Comparison of ENCODE assay signal across 8 cellular contexts in genomic region chr19:17747205-17748098, GRCh38. TPM values are rescaled to one million over a fixed set of nuclear protein-coding genes. Genes with fewer than 3 reads are reported as not detected.
A peak's percentile ranks its signal among the peaks of the same experiment; 100 is the strongest.
DNase-seq lines count a peak whose midpoint lies in the region; ATAC-seq, FAIRE-seq and TF ChIP-seq lines count a peak whose summit lies in the region.

No MANE protein-coding gene starts in this region.

- no peak for TF ChIP-seq CTCF in astrocyte (IDR thresholded peaks at IDR 0.05; ENCODE audit: insufficient read depth, low read depth, low read length)

- H3K27ac ChIP-seq in astrocyte (ENCODE audit: low read depth, low read length) (no peak overlapping the region), rectal smooth muscle tissue (ENCODE audit: low read depth, low read length) (no peak overlapping the region), aorta (ENCODE audit: low read depth in 1 of 2, low read length in 2 of 2) (no peak overlapping the region)

- H3K9me3 ChIP-seq in astrocyte (ENCODE audit: insufficient read depth, low read depth, low read length) (no peaks in the 10 kb centered on the region), aorta (ENCODE audit: control insufficient read depth, low read length) (no peaks in the 10 kb centered on the region)

- peak; percentile 66 to 85 for DNase-seq in NCI-H1930 (lab: John Stamatoyannopoulos, UW)
- peak; percentile 91 for DNase-seq in T-helper 22 cell (ENCODE audit: low read depth)
- peak; percentile 80 for DNase-seq in astrocyte (ENCODE audit: low read depth)
- DNase-seq in hepatic stellate cell (ENCODE audit: low spot score), result peak; percentile 99
- DNase-seq in aorta, result peak; percentile 96 to 97

- peak overlapping the region; percentile 82 for H3K4me2 ChIP-seq in astrocyte (ENCODE audit: low read length)

- peak overlapping the region; percentile 78 for H2AFZ ChIP-seq in astrocyte (ENCODE audit: low read depth, low read length)

- peaks cover 16% of the 10 kb centered on the region for H3K27me3 Mint-ChIP-seq in astrocyte (ENCODE audit: low read depth, unreplicated experiment)

- intact Hi-C loops in aorta (cut with DNase I), result no loop called here

- H3K4me3 Mint-ChIP-seq in astrocyte (ENCODE audit: unreplicated experiment), result peak overlapping the region; percentile 73

- 7 to 8% methylated on average over 61 to 75 of the region's 75 CpGs for WGBS in aorta, 2 donors

- H3K4me3 ChIP-seq in astrocyte (ENCODE audit: insufficient read depth, low read depth, low read length) (peak overlapping the region; percentile 60), rectal smooth muscle tissue (ENCODE audit: low read length) (peak overlapping the region; percentile 44), aorta (ENCODE audit: low read length in 2 of 2) (peak overlapping the region in 1 of 2 donors; percentile 13)

- H3K36me3 ChIP-seq in astrocyte (ENCODE audit: insufficient read depth, low read length) (no peaks in the 10 kb centered on the region), rectal smooth muscle tissue (ENCODE audit: control insufficient read depth, insufficient read depth, low read length) (no peaks in the 10 kb centered on the region), aorta (ENCODE audit: control insufficient read depth in 1 of 2, insufficient read depth in 2 of 2, low read length in 1 of 2) (no peaks in the 10 kb centered on the region)

- ATAC-seq in GM18502 (IDR thresholded peaks at IDR 0.05; ENCODE audit: poor library complexity, unreplicated experiment) (peak; percentile 76), HG02970 (IDR thresholded peaks at IDR 0.05; ENCODE audit: low FRiP score, unreplicated experiment) (peak; percentile 55), aorta (ENCODE audit: low FRiP score) (peak; percentile 96)

- H3K79me2 ChIP-seq in astrocyte (ENCODE audit: insufficient read depth, low read length), result no peaks in the 10 kb centered on the region

- H4K20me1 ChIP-seq in astrocyte (ENCODE audit: insufficient read depth, low read length), result no peaks in the 10 kb centered on the region

- no peaks in the 10 kb centered on the region for H3K4me1 Mint-ChIP-seq in astrocyte (ENCODE audit: low read depth, unreplicated experiment)

- H3K4me1 ChIP-seq in astrocyte (ENCODE audit: insufficient read depth, low read length), result no peaks in the 10 kb centered on the region
- H3K4me1 ChIP-seq in rectal smooth muscle tissue (ENCODE audit: control insufficient read depth, insufficient read depth, low read length), result no peaks in the 10 kb centered on the region
- H3K4me1 ChIP-seq in aorta (ENCODE audit: control insufficient read depth in 1 of 2, insufficient read depth in 2 of 2, low read length in 2 of 2), result no peaks in the 10 kb centered on the region

- H3K27me3 ChIP-seq in astrocyte (ENCODE audit: insufficient read depth, low read length) (no peaks in the 10 kb centered on the region), rectal smooth muscle tissue (ENCODE audit: control insufficient read depth, insufficient read depth, low read length) (no peaks in the 10 kb centered on the region), aorta (ENCODE audit: control insufficient read depth in 1 of 2, insufficient read depth in 2 of 2, low read length in 1 of 2) (no peaks in the 10 kb centered on the region)

- no peaks in the 10 kb centered on the region for H3K36me3 Mint-ChIP-seq in astrocyte (ENCODE audit: low read depth, unreplicated experiment)

- FAIRE-seq in astrocyte (lab: Jason Lieb, UNC), result no peak

- no peak overlapping the region for H3K27ac Mint-ChIP-seq in astrocyte (ENCODE audit: unreplicated experiment)

- H3K9ac ChIP-seq in astrocyte (ENCODE audit: low read length) (no peak overlapping the region), rectal smooth muscle tissue (ENCODE audit: low read length) (no peak overlapping the region)

- H3K9me3 Mint-ChIP-seq in astrocyte (ENCODE audit: unreplicated experiment), result no peaks in the 10 kb centered on the region

RNA-seq across cellular contexts. Expression of gene FCHO1, which starts 3.8 kb away (rescaled TPM):
- total RNA-seq in astrocyte (1.7 and 2.0 TPM in 2 replicates), aorta (1 to 10 TPM; 2.9 to 6.9 TPM)
- polyA plus RNA-seq in aorta, result 1 to 10 TPM; 1.5 to 1.6 TPM

RNA-seq across cellular contexts. Expression of gene MAP1S, which starts 28.2 kb away (rescaled TPM):
- total RNA-seq in astrocyte, result 72.3 and 82.2 TPM in 2 replicates
- total RNA-seq in aorta, result 10 to 100 TPM; 53.6 to 60.1 TPM
- 10 to 100 TPM in 1 of 2 donors, 1 to 10 TPM in 1; 9.9 to 18.9 TPM for polyA plus RNA-seq in aorta

RNA-seq across cellular contexts. Expression of gene B3GNT3, which starts 47.5 kb away (rescaled TPM):
- 0.36 TPM in 1 of 2 replicates, not detected in the other for total RNA-seq in astrocyte
- 1 to 10 TPM in 1 of 2 donors, under 1 TPM in 1; 0.42 to 1.9 TPM for total RNA-seq in aorta
- 1 to 10 TPM in 1 of 2 donors, not detected in 1; 4.5 TPM for polyA plus RNA-seq in aorta

RNA-seq across cellular contexts. Expression of gene UNC13A, which starts 59.3 kb away (rescaled TPM):
- total RNA-seq in astrocyte, result 1.2 and 1.4 TPM in 2 replicates
- 1 to 10 TPM; 2.4 to 2.8 TPM for total RNA-seq in aorta
- 1 to 10 TPM in 1 of 2 donors, under 1 TPM in 1; 0.38 to 1.3 TPM for polyA plus RNA-seq in aorta
